In the genomic region with DNA sequence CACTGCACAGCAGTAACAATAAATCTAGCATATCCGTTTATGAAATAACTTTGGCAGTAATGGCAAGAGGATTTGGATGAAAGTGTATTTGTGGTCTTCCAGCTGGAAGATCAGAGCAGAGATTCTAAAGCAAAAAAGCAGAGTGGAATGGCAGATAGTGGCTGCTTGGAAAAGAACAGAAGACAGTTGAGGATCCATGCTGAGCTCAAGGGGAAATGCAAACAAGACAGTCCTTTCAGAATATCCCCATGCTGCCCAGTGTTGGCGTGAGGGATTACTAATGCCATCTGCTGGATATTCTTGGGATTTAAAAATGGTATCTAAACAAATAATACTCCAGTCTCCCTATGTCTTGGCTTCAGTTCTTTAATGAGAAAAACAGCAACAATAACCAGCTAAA, we compare ENCODE assay signal across 8 cellular contexts.
DNase-seq lines count a peak whose midpoint lies in the region; ATAC-seq, FAIRE-seq and TF ChIP-seq lines count a peak whose summit lies in the region.

No MANE protein-coding gene starts in this region.

- H3K27ac Mint-ChIP-seq in activated naive CD4-positive, alpha-beta T cell treated with anti-CD3 and anti-CD28 coated beads, Interleukin-2, amount 50 U/mL, for 72 hours: no peak overlapping the region

- TF ChIP-seq CTCF in GM12875 (IDR thresholded peaks at IDR 0.05; ENCODE audit: borderline replicate concordance, insufficient read depth, low read depth, low read length): peak; percentile 16; the same call in 1 of the 2 replicates
- TF ChIP-seq CTCF in fibroblast of pulmonary artery (IDR thresholded peaks at IDR 0.05; ENCODE audit: low read length, missing control alignments): peak; percentile 60

- peak; percentile 61 to 80 for DNase-seq in Kasumi-1 (lab: John Stamatoyannopoulos, UW)
- peak; percentile 16 for DNase-seq in RCC 7860 (ENCODE audit: low spot score)
- DNase-seq in fibroblast of pulmonary artery (ENCODE audit: low read depth): peak; percentile 66
- DNase-seq in sciatic nerve (ENCODE audit: low spot score): no peak
- DNase-seq in CD1c-positive myeloid dendritic cell (ENCODE audit: extremely low spot score): no peak
- no peak for DNase-seq in activated naive CD4-positive, alpha-beta T cell treated with anti-CD3 and anti-CD28 coated beads, Interleukin-2, amount 50 U/mL, for 72 hours (ENCODE audit: low spot score in 2 of 2)
- no peak for DNase-seq in T-helper 9 cell

- H3K9me3 Mint-ChIP-seq in activated naive CD4-positive, alpha-beta T cell treated with anti-CD3 and anti-CD28 coated beads, Interleukin-2, amount 50 U/mL, for 72 hours: peaks cover 7 to 19% of the 10 kb centered on the region in 2 donors

- FAIRE-seq in RCC 7860 (lab: Jason Lieb, UNC): no peak

- intact Hi-C loops in sciatic nerve (cut with DNase I): no loop called here

- no peaks in the 10 kb centered on the region for H3K36me3 Mint-ChIP-seq in activated naive CD4-positive, alpha-beta T cell treated with anti-CD3 and anti-CD28 coated beads, Interleukin-2, amount 50 U/mL, for 72 hours

- H3K4me3 ChIP-seq in GM12875 (ENCODE audit: low read depth, low read length) (no peak overlapping the region), fibroblast of pulmonary artery (replicated peaks; ENCODE audit: low read depth, low read length) (no peak overlapping the region)

- ATAC-seq in sciatic nerve: peak; percentile 50
- ATAC-seq in activated naive CD4-positive, alpha-beta T cell treated with anti-CD3 and anti-CD28 coated beads, Interleukin-2, amount 50 U/mL, for 72 hours: no peak

Comparison
In these comparisons a context has a peak if more than half of its experiments do, and no peak if none do; other contexts are left out.
1. DNase-seq: peak in Kasumi-1 (2 of 2), RCC 7860 (single experiment) and fibroblast of pulmonary artery (single experiment); none in sciatic nerve (single experiment), CD1c-positive myeloid dendritic cell (single experiment), activated naive CD4-positive, alpha-beta T cell treated with anti-CD3 and anti-CD28 coated beads, Interleukin-2, amount 50 U/mL, for 72 hours (0 of 2) and T-helper 9 cell (single experiment).